In genomic region chr4:140187316-140187695, GRCh38 we compare ENCODE assay signal across 24 cellular contexts. TPM values are rescaled to one million over a fixed set of nuclear protein-coding genes. Genes with fewer than 3 reads are reported as not detected.
A peak's percentile ranks its signal among the peaks of the same experiment; 100 is the strongest.
DNase-seq lines count a peak whose midpoint lies in the region; ATAC-seq, FAIRE-seq and TF ChIP-seq lines count a peak whose summit lies in the region.
"Had no signal": no experiment of that assay in that cellular context is flagged by ENCODE, and none has a peak within 500 bp of the region (broad histone marks: within the 10 kb centered on the region; RNA-seq: fewer than 3 reads in every experiment).

No MANE protein-coding gene starts in this region.

- H3K4me1 ChIP-seq in IMR-90 (ENCODE audit: control insufficient read depth, insufficient read depth, low read length) (peaks cover 5% of the 10 kb centered on the region), mucosa of rectum (ENCODE audit: control insufficient read depth in 2 of 2, insufficient read depth in 2 of 2, low read length in 2 of 2) (peaks cover 7 to 14% of the 10 kb centered on the region in 2 donors)
- H3K4me1 ChIP-seq: BLaER1 treated with 17β-estradiol and CSF1 and Interleukin-3, amounts not matched to agents 10 nM and 100 nM; neural progenitor cell; right lobe of liver; testis had no signal

- no peak overlapping the region for H4K91ac ChIP-seq in IMR-90 (ENCODE audit: insufficient read depth, low read depth, low read length)

- dilution Hi-C loops in IMR-90 (cut with HindIII; ENCODE audit: low sequenced_read_pairs, unreplicated experiment) = no loop called here

- H2BK120ac ChIP-seq in IMR-90 (ENCODE audit: low read depth, low read length) = no peak overlapping the region

- H3K27me3 ChIP-seq in IMR-90 (ENCODE audit: control insufficient read depth, insufficient read depth, low read length) (no peaks in the 10 kb centered on the region), bronchial epithelial cell (ENCODE audit: control insufficient read depth, insufficient read depth, low read length) (no peaks in the 10 kb centered on the region), mucosa of rectum (ENCODE audit: control insufficient read depth in 2 of 2, insufficient read depth in 2 of 2, low read length in 2 of 2) (no peaks in the 10 kb centered on the region)
- H3K27me3 ChIP-seq: BLaER1 treated with 17β-estradiol and CSF1 and Interleukin-3, amounts not matched to agents 10 nM and 100 nM; body of pancreas; neural progenitor cell; right lobe of liver; testis had no signal

- H2BK5ac ChIP-seq in IMR-90 (ENCODE audit: low read depth, low read length, poor library complexity, severe bottlenecking) = no peak overlapping the region

- TF ChIP-seq RAD21 in IMR-90 (IDR thresholded peaks at IDR 0.05; ENCODE audit: low read length) = no peak

- H2AK9ac ChIP-seq in IMR-90 (replicated peaks; ENCODE audit: low read depth, low read length, poor library complexity) = no peak overlapping the region

- peaks cover 42% of the 10 kb centered on the region for H3K27me3 Mint-ChIP-seq in T-helper 2 cell treated with Interferon-gamma antibody and Interleukin-4, amounts not matched to agents 5 μg/mL and 100 μg/mL, for 36 hours (ENCODE audit: low read depth)
- peaks cover 2 to 6% (median 2%) of the 10 kb centered on the region in 3 donors for H3K27me3 Mint-ChIP-seq in immature natural killer cell (ENCODE audit: low read depth in 3 of 3)

- H4K5ac ChIP-seq in IMR-90 (ENCODE audit: low read depth, low read length) = no peak overlapping the region

- H2BK20ac ChIP-seq in IMR-90 (ENCODE audit: low read depth, low read length) = no peak overlapping the region

- no peak overlapping the region for H2AFZ ChIP-seq in IMR-90 (replicated peaks; ENCODE audit: low read length, poor library complexity)
- H2AFZ ChIP-seq: neural progenitor cell had no signal

- no peak overlapping the region for H3K18ac ChIP-seq in IMR-90 (ENCODE audit: low read depth, low read length)

- no peak overlapping the region for H3K9ac ChIP-seq in IMR-90 (ENCODE audit: low read depth, low read length)
- no peak overlapping the region for H3K9ac ChIP-seq in mucosa of rectum (ENCODE audit: low read depth in 1 of 2, low read length in 2 of 2)
- H3K9ac ChIP-seq: BLaER1 treated with 17β-estradiol and CSF1 and Interleukin-3, amounts not matched to agents 10 nM and 100 nM; neural progenitor cell had no signal

- intact Hi-C loops in IMR-90 (cut with micrococcal nuclease) = no loop called here

- H3K4ac ChIP-seq in IMR-90 (ENCODE audit: low read depth, low read length) = no peak overlapping the region

- FAIRE-seq in bronchial epithelial cell (lab: Jason Lieb, UNC) = no peak
- FAIRE-seq: D721Med, GM12892, H1, HepG2 had no signal

- no peaks in the 10 kb centered on the region for H3K9me3 ChIP-seq in IMR-90 (ENCODE audit: control insufficient read depth, insufficient read depth, low read length)
- no peaks in the 10 kb centered on the region for H3K9me3 ChIP-seq in mucosa of rectum (ENCODE audit: control insufficient read depth in 2 of 2, low read length in 2 of 2)
- H3K9me3 ChIP-seq: BLaER1 treated with 17β-estradiol and CSF1 and Interleukin-3, amounts not matched to agents 10 nM and 100 nM; body of pancreas; right lobe of liver; testis had no signal

- no peaks in the 10 kb centered on the region for H4K20me1 ChIP-seq in IMR-90 (ENCODE audit: insufficient read depth, low read length)
- H4K20me1 ChIP-seq: BLaER1 treated with 17β-estradiol and CSF1 and Interleukin-3, amounts not matched to agents 10 nM and 100 nM had no signal

- DNase-seq in CD1c-positive myeloid dendritic cell (ENCODE audit: extremely low spot score) (peak; percentile 2), IMR-90 (peak; percentile 33), bronchial epithelial cell (ENCODE audit: low read depth) (peak; percentile 54), HuH-7.5 (ENCODE audit: low spot score) (no peak), immature natural killer cell (no peak), COLO668 (lab: John Stamatoyannopoulos, UW; ENCODE audit: unreplicated experiment) (no peak)
- DNase-seq in T-helper 2 cell treated with Interferon-gamma antibody and Interleukin-4, amounts not matched to agents 5 μg/mL and 100 μg/mL, for 36 hours (ENCODE audit: low spot score) = no peak
- DNase-seq: activated B cell treated with CpG ODN at 0.5 μM for 24 hours; activated CD8-positive, alpha-beta memory T cell treated with anti-CD3 and anti-CD28 coated beads, Interleukin-2, amount 10 ng/mL, durations not matched to agents 7 days and 5 days; activated T-cell treated with anti-CD3 and anti-CD28 coated beads, Interleukin-2, amount 50 U/mL, for 48 hours; head of caudate nucleus; NCI-H1048; NCI-H1694; right lobe of liver; stimulated activated naive CD4-positive, alpha-beta T cell; testis had no signal

- POLR2A ChIA-PET in IMR-90 (lab: Charles Lee; ENCODE audit: unreplicated experiment) = no interaction called here

- no peak; the same call in 1 of the 2 replicates for ATAC-seq in IMR-90 (ENCODE audit: low read depth)
- ATAC-seq: activated CD8-positive, alpha-beta memory T cell treated with anti-CD3 and anti-CD28 coated beads, Interleukin-2, amount 10 ng/mL, durations not matched to agents 7 days and 5 days; HepG2 had no signal

- H4K8ac ChIP-seq in IMR-90 (ENCODE audit: low read depth in 2 of 2, low read length in 2 of 2) = no peak overlapping the region

- H3K27ac Mint-ChIP-seq in T-helper 2 cell treated with Interferon-gamma antibody and Interleukin-4, amounts not matched to agents 5 μg/mL and 100 μg/mL, for 36 hours = no peak overlapping the region
- no peak overlapping the region for H3K27ac Mint-ChIP-seq in immature natural killer cell
- H3K27ac Mint-ChIP-seq: activated B cell treated with CpG ODN at 0.5 μM for 24 hours; activated CD8-positive, alpha-beta memory T cell treated with anti-CD3 and anti-CD28 coated beads, Interleukin-2, amount 10 ng/mL, durations not matched to agents 7 days and 5 days; neural progenitor cell had no signal

- H3K56ac ChIP-seq in IMR-90 (ENCODE audit: extremely low read depth, insufficient read depth, low read length) = no peak overlapping the region

- no peak overlapping the region for H3K4me2 ChIP-seq in IMR-90 (ENCODE audit: low read depth, low read length)
- H3K4me2 ChIP-seq: BLaER1 treated with 17β-estradiol and CSF1 and Interleukin-3, amounts not matched to agents 10 nM and 100 nM; neural progenitor cell had no signal

- H2AK5ac ChIP-seq in IMR-90 (ENCODE audit: low read depth, low read length) = no peak overlapping the region

- no peaks in the 10 kb centered on the region for H3K79me1 ChIP-seq in IMR-90 (ENCODE audit: low read depth in 1 of 2, low read length in 2 of 2)

- H3K36me3 Mint-ChIP-seq in T-helper 2 cell treated with Interferon-gamma antibody and Interleukin-4, amounts not matched to agents 5 μg/mL and 100 μg/mL, for 36 hours (ENCODE audit: low read depth) = no peaks in the 10 kb centered on the region
- no peaks in the 10 kb centered on the region for H3K36me3 Mint-ChIP-seq in immature natural killer cell
- H3K36me3 Mint-ChIP-seq: activated CD8-positive, alpha-beta memory T cell treated with anti-CD3 and anti-CD28 coated beads, Interleukin-2, amount 10 ng/mL, durations not matched to agents 7 days and 5 days; neural progenitor cell had no signal

- in situ Hi-C loops in IMR-90 (cut with MboI; ENCODE audit: low sequenced_read_pairs) = no loop called here

- H3K36me3 ChIP-seq in IMR-90 (ENCODE audit: control insufficient read depth, insufficient read depth, low read length) (no peaks in the 10 kb centered on the region), bronchial epithelial cell (ENCODE audit: control insufficient read depth, insufficient read depth, low read length) (no peaks in the 10 kb centered on the region), mucosa of rectum (ENCODE audit: control insufficient read depth in 2 of 2, insufficient read depth in 2 of 2, low read length in 2 of 2) (no peaks in the 10 kb centered on the region)
- H3K36me3 ChIP-seq: BLaER1 treated with 17β-estradiol and CSF1 and Interleukin-3, amounts not matched to agents 10 nM and 100 nM; neural progenitor cell; right lobe of liver had no signal

- 0 out of 2 replicates have a peak, but pooled peaks cover 4% of the 10 kb centered on the region for H3K9me1 ChIP-seq in IMR-90 (ENCODE audit: insufficient read depth, low read length)

- no CpG with 5 or more reads among the region's 1 CpG for WGBS in IMR-90 (ENCODE audit: extremely low coverage in 2 of 2, insufficient read length in 1 of 2), 2 experiments

- no peak overlapping the region for H2BK15ac ChIP-seq in IMR-90 (ENCODE audit: low read depth, low read length)

- H3K4me3 Mint-ChIP-seq in T-helper 2 cell treated with Interferon-gamma antibody and Interleukin-4, amounts not matched to agents 5 μg/mL and 100 μg/mL, for 36 hours = no peak overlapping the region
- H3K4me3 Mint-ChIP-seq in immature natural killer cell = no peak overlapping the region
- H3K4me3 Mint-ChIP-seq: activated B cell treated with CpG ODN at 0.5 μM for 24 hours; activated CD8-positive, alpha-beta memory T cell treated with anti-CD3 and anti-CD28 coated beads, Interleukin-2, amount 10 ng/mL, durations not matched to agents 7 days and 5 days; neural progenitor cell had no signal

- no peaks in the 10 kb centered on the region for H3K9me3 Mint-ChIP-seq in T-helper 2 cell treated with Interferon-gamma antibody and Interleukin-4, amounts not matched to agents 5 μg/mL and 100 μg/mL, for 36 hours
- H3K9me3 Mint-ChIP-seq in immature natural killer cell = no peaks in the 10 kb centered on the region
- H3K9me3 Mint-ChIP-seq: activated B cell treated with CpG ODN at 0.5 μM for 24 hours, neural progenitor cell had no signal

- TF ChIP-seq POLR2A in IMR-90 (IDR thresholded peaks at IDR 0.05; ENCODE audit: low read depth, low read length) = no peak

- H3K4me3 ChIP-seq in IMR-90 (ENCODE audit: insufficient read depth, low read depth, low read length) = no peak overlapping the region
- no peak overlapping the region for H3K4me3 ChIP-seq in bronchial epithelial cell (ENCODE audit: low read depth, low read length)
- no peak overlapping the region for H3K4me3 ChIP-seq in mucosa of rectum (ENCODE audit: low read length in 2 of 2)
- H3K4me3 ChIP-seq: BLaER1 treated with 17β-estradiol and CSF1 and Interleukin-3, amounts not matched to agents 10 nM and 100 nM; body of pancreas; neural progenitor cell; right lobe of liver; testis had no signal

- H3K14ac ChIP-seq in IMR-90 (replicated peaks; ENCODE audit: low read depth, low read length) = no peak overlapping the region

- no peak overlapping the region for H3K23ac ChIP-seq in IMR-90 (ENCODE audit: low read depth, low read length)

- H3K27ac ChIP-seq in IMR-90 (ENCODE audit: insufficient read depth, low read length) (no peak overlapping the region), mucosa of rectum (ENCODE audit: low read depth in 2 of 2, low read length in 2 of 2) (peak overlapping the region; percentile 11 to 35)
- H3K27ac ChIP-seq: BLaER1 treated with 17β-estradiol and CSF1 and Interleukin-3, amounts not matched to agents 10 nM and 100 nM; body of pancreas; neural progenitor cell; right lobe of liver; testis had no signal

- BruUV-seq in IMR-90 (replicated peaks; lab: Mats Ljungman, UMichigan) = no TSS peak

- no peaks in the 10 kb centered on the region for H3K4me1 Mint-ChIP-seq in T-helper 2 cell treated with Interferon-gamma antibody and Interleukin-4, amounts not matched to agents 5 μg/mL and 100 μg/mL, for 36 hours (ENCODE audit: low read depth)
- no peaks in the 10 kb centered on the region for H3K4me1 Mint-ChIP-seq in immature natural killer cell
- H3K4me1 Mint-ChIP-seq: activated B cell treated with CpG ODN at 0.5 μM for 24 hours; activated CD8-positive, alpha-beta memory T cell treated with anti-CD3 and anti-CD28 coated beads, Interleukin-2, amount 10 ng/mL, durations not matched to agents 7 days and 5 days; neural progenitor cell had no signal

- CTCF ChIA-PET in IMR-90 (lab: Yijun Ruan, JAX) = interaction anchor here (0.5 kb wide), 1 partner anchor 39 kb away, joined by 3 read pairs; no protein-coding TSS in a partner anchor

- no peak for TF ChIP-seq CTCF in IMR-90 (conservative IDR thresholded peaks at IDR 0.05; ENCODE audit: low read depth, low read length)
- TF ChIP-seq CTCF in bronchial epithelial cell (IDR thresholded peaks at IDR 0.05; ENCODE audit: insufficient read depth, low read length, severe bottlenecking) = no peak

RNA-seq across cellular contexts. Expression of gene MAML3, which starts 33.3 kb away (rescaled TPM):
- total RNA-seq in IMR-90 (2012; rRNA removed) (0.90 and 1.1 TPM in 2 replicates), bronchial epithelial cell (0.79 and 3.3 TPM in 2 replicates)
- polyA plus RNA-seq in IMR-90 (2012; rRNA removed) (1.7 and 2.0 TPM in 2 replicates), immature natural killer cell (1 to 10 TPM in 1 of 3 donors, under 1 TPM in 1, not detected in 1; 0.41 to 1.2 TPM)
- 0.78 and 1.8 TPM in 2 replicates for polyA plus RNA-seq in IMR-90 (2012; cell fraction: cytosol; rRNA removed)
- 1.3 and 2.3 TPM in 2 replicates for polyA plus RNA-seq in IMR-90 (2012; cell fraction: nucleus; rRNA removed; ENCODE audit: low replicate concordance)

Comparison
In these comparisons a context has a peak if more than half of its experiments do, and no peak if none do; other contexts are left out.
1. DNase-seq: peak in CD1c-positive myeloid dendritic cell (single experiment), IMR-90 (single experiment) and bronchial epithelial cell (single experiment); none in T-helper 2 cell treated with Interferon-gamma antibody and Interleukin-4, amounts not matched to agents 5 μg/mL and 100 μg/mL, for 36 hours (single experiment), HuH-7.5 (single experiment), immature natural killer cell (0 of 3) and COLO668 (single experiment).